ENCODE assay signal across 12 cellular contexts in genomic region chr9:102461441-102461840, GRCh38.
"Had no signal": no experiment of that assay in that cellular context is flagged by ENCODE, and none has a peak within 500 bp of the region (broad histone marks: within the 10 kb centered on the region; RNA-seq: fewer than 3 reads in every experiment).

No MANE protein-coding gene starts in this region.

- H3K4me3 ChIP-seq: colonic mucosa, gastroesophageal sphincter, thoracic aorta had no signal

- DNase-seq: activated CD4-positive, alpha-beta memory T cell treated with anti-CD3 and anti-CD28 coated beads for 36 hours; activated effector memory CD4-positive, alpha-beta T cell treated with anti-CD3 and anti-CD28 coated beads, Interleukin-2, amount 50 U/mL, for 16 hours; activated T-cell treated with anti-CD3 and anti-CD28 coated beads, Interleukin-2, amount 50 U/mL, for 4 hours; amygdala; colonic mucosa; effector CD4-positive, alpha-beta T cell; left ventricle myocardium superior; stimulated activated CD4-positive, alpha-beta T cell treated with anti-CD3 and anti-CD28 coated beads, Interleukin-4, amount 100 ng/mL, for 24 hours; stimulated activated naive CD8-positive, alpha-beta T cell treated with anti-CD3 and anti-CD28 coated beads, Interleukin-15, amount 100 ng/mL, for 72 hours; T-helper 9 cell had no signal
